Comparison of ENCODE assay signal across 14 cellular contexts in the genomic region with DNA sequence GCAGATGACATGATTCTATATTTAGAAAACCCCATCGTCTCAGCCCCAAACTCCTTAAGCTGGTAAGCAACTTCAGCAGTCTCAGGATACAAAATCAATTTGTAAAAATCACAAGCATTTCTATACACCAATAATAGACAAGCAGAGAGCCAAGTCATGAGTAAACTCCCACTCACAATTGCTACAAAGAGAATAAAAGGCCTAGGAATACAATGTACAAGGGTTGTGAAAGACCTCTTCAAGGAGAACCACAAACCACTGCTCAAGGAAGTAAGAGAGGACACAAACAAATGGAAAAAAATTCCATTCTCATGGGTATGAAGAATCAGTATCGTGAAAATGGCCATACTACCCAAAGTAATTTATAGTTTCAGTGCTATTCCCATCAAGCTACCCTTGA. TPM values are rescaled to one million over a fixed set of nuclear protein-coding genes. Genes with fewer than 3 reads are reported as not detected.
DNase-seq lines count a peak whose midpoint lies in the region; FAIRE-seq and TF ChIP-seq lines count a peak whose summit lies in the region.
"Not testable (repeated sequence)": the region's sequence is repeated elsewhere in the genome, so short reads cannot be mapped to it uniquely, and the experiment has no call there.
"Had no signal": no experiment of that assay in that cellular context is flagged by ENCODE, and none has a peak within 500 bp of the region (broad histone marks: within the 10 kb centered on the region; RNA-seq: fewer than 3 reads in every experiment).

No MANE protein-coding gene starts in this region.

- H3K36me3 ChIP-seq in BLaER1 treated with 17β-estradiol and CSF1 and Interleukin-3, amounts not matched to agents 10 nM and 100 nM; bronchial epithelial cell (ENCODE audit: control insufficient read depth, insufficient read depth, low read length); keratinocyte (ENCODE audit: control insufficient read depth in 2 of 2, extremely low read depth in 1 of 2, insufficient read depth in 2 of 2, low read length in 2 of 2): not testable (repeated sequence)

- not testable (repeated sequence) for TF ChIP-seq CTCF in bronchial epithelial cell (IDR thresholded peaks at IDR 0.05; ENCODE audit: insufficient read depth, low read length, severe bottlenecking); keratinocyte (optimal IDR thresholded peaks at IDR 0.05 in 1 of 3, IDR thresholded peaks at IDR 0.05 in 1 of 3, conservative IDR thresholded peaks at IDR 0.05 in 1 of 3; ENCODE audit: extremely low read depth in 1 of 3, insufficient read depth in 2 of 3, low read length in 3 of 3)

- FAIRE-seq in bronchial epithelial cell (lab: Jason Lieb, UNC), result not testable (repeated sequence)
- FAIRE-seq in keratinocyte (lab: Jason Lieb, UNC), result peak; percentile 20

- H3K79me2 ChIP-seq in keratinocyte (ENCODE audit: control insufficient read depth, insufficient read depth, low read length), result not testable (repeated sequence)

- peaks cover 12 to 25% (median 16%) of the 10 kb centered on the region in 11 experiments; a peak in 19 of 22 replicates for H3K9me3 ChIP-seq in BLaER1 treated with 17β-estradiol and CSF1 and Interleukin-3, amounts not matched to agents 10 nM and 100 nM (replicated peaks in 1 of 11)
- not testable (repeated sequence) for H3K9me3 ChIP-seq in keratinocyte (ENCODE audit: control insufficient read depth, low read depth, low read length)

- H3K4me1 ChIP-seq in BLaER1 treated with 17β-estradiol and CSF1 and Interleukin-3, amounts not matched to agents 10 nM and 100 nM, result peaks cover 5 to 33% (median 7%) of the 10 kb centered on the region in 10 experiments; a peak in 15 of 20 replicates
- not testable (repeated sequence) for H3K4me1 ChIP-seq in keratinocyte (ENCODE audit: control insufficient read depth, extremely low read depth, insufficient read depth, low read length)

- peak overlapping the region in 9 of 11 experiments; percentile 15 to 65 (median 37); a peak in 15 of 22 replicates for H3K4me2 ChIP-seq in BLaER1 treated with 17β-estradiol and CSF1 and Interleukin-3, amounts not matched to agents 10 nM and 100 nM
- H3K4me2 ChIP-seq in keratinocyte (ENCODE audit: control insufficient read depth, extremely low read depth, insufficient read depth, low read depth, low read length), result not testable (repeated sequence)

- H3K27me3 ChIP-seq in BLaER1 treated with 17β-estradiol and CSF1 and Interleukin-3, amounts not matched to agents 10 nM and 100 nM; bronchial epithelial cell (ENCODE audit: control insufficient read depth, insufficient read depth, low read length); keratinocyte (ENCODE audit: control insufficient read depth, extremely low read depth, insufficient read depth, low read length): not testable (repeated sequence)

- not testable (repeated sequence) for H3K9ac ChIP-seq in BLaER1 treated with 17β-estradiol and CSF1 and Interleukin-3, amounts not matched to agents 10 nM and 100 nM; keratinocyte (ENCODE audit: control insufficient read depth, extremely low read depth, insufficient read depth, low read length)

- dilution Hi-C loops in keratinocyte (cut with MboI; ENCODE audit: extremely low pct_ligation_motif_present, low sequenced_read_pairs), result not testable (repeated sequence)

- not testable (repeated sequence) for H3K9me1 ChIP-seq in keratinocyte (ENCODE audit: control insufficient read depth, extremely low read depth, insufficient read depth, low read length)

- H3K4me3 ChIP-seq in BLaER1 treated with 17β-estradiol and CSF1 and Interleukin-3, amounts not matched to agents 10 nM and 100 nM; bronchial epithelial cell (ENCODE audit: low read depth, low read length); keratinocyte (ENCODE audit: control insufficient read depth in 2 of 3, extremely low read depth in 1 of 3, insufficient read depth in 2 of 3, low read depth in 1 of 3, low read length in 3 of 3): not testable (repeated sequence)

- peak overlapping the region in 2 of 11 experiments; percentile 30 to 46; a peak in 1 of 22 replicates for H3K27ac ChIP-seq in BLaER1 treated with 17β-estradiol and CSF1 and Interleukin-3, amounts not matched to agents 10 nM and 100 nM
- H3K27ac ChIP-seq in epithelial cell of prostate; keratinocyte (ENCODE audit: control insufficient read depth, insufficient read depth, low read length): not testable (repeated sequence)

- H2AFZ ChIP-seq in keratinocyte (ENCODE audit: control insufficient read depth, low read length), result not testable (repeated sequence)

- DNase-seq in amniotic epithelial cell (ENCODE audit: low read depth), result peak; percentile 16
- peak; percentile 51 for DNase-seq in bronchial epithelial cell (ENCODE audit: low read depth)
- peak; percentile 12 for DNase-seq in epithelial cell of prostate (ENCODE audit: low read depth, low spot score)
- DNase-seq in keratinocyte (ENCODE audit: low read depth, low spot score), result not testable (repeated sequence)

- H4K20me1 ChIP-seq in BLaER1 treated with 17β-estradiol and CSF1 and Interleukin-3, amounts not matched to agents 10 nM and 100 nM; keratinocyte (ENCODE audit: control insufficient read depth, extremely low read depth, insufficient read depth, low read length): not testable (repeated sequence)

RNA-seq across cellular contexts. Expression of gene MRGPRX1, which starts 13.8 kb away (rescaled TPM):
- not detected in 2 replicates for total RNA-seq in bronchial epithelial cell
- not detected in 3 replicates for polyA plus RNA-seq in keratinocyte
- polyA plus RNA-seq in keratinocyte (2011; ENCODE audit: low read depth), result not detected
- polyA plus RNA-seq in keratinocyte (2011; cell fraction: cytosol; rRNA removed), result not detected in 2 replicates
- 0.13 TPM in 1 of 2 replicates, not detected in the other for polyA plus RNA-seq in keratinocyte (2011; cell fraction: nucleus; rRNA removed)
- polyA plus RNA-seq in keratinocyte (2012; ENCODE audit: low replicate concordance), result 0.52 TPM in 1 of 2 replicates, not detected in the other
- not detected in 3 replicates for polyA minus RNA-seq in keratinocyte
- polyA minus RNA-seq in keratinocyte (2011; cell fraction: cytosol; rRNA and poly(A)+ RNA removed), result not detected
- polyA minus RNA-seq in keratinocyte (2011; cell fraction: nucleus; rRNA and poly(A)+ RNA removed), result not detected in 2 replicates
- total RNA-seq: A673; CD4-positive, alpha-beta memory T cell; CD4-positive, CD25-positive, alpha-beta regulatory T cell; CD8-positive, alpha-beta memory T cell; Daoy; G401; GM12878 had no signal
- polyA plus RNA-seq: AG04450; CD14-positive monocyte; CD4-positive, alpha-beta memory T cell; CD4-positive, CD25-positive, alpha-beta regulatory T cell; CD8-positive, alpha-beta memory T cell; GM12878 had no signal
